30 cellular contexts compared by ENCODE assay signal in the genomic region with DNA sequence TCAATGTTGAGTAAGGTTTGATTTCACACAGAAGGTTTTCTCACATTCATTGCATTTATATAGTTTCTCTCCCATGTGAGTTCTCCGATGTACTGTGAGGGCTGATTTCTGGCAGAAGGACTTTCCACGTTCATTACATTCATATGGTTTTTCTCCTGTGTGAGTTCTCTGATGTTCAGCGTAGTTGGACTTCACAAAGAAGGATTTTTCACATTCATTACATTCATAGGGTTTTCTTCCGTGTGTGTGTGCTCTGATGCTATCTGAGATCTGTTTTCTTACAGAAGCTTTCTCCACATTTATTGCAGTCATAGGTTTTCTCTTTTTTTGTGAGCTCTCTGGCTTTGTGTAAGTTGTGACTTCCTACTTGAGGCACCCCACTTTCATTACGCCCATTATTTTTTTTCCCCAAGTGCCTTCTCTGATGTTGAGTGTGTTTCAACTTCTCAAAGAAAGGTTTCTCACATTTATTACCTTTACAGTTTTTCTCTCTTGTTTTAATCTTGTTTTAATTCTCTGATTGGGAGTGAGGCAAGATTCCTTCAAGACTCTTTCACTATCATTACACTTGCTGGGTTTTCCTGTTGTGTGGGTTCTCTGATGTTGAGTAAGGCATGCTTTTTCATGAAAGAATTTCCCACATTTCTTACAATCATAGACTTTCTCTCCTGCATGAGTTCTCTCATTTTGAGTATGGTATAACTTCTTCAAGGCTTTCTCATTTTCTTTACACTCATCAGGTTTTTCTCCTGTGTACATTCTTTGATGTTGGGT.
"Had no signal": no experiment of that assay in that cellular context is flagged by ENCODE, and none has a peak within 500 bp of the region (broad histone marks: within the 10 kb centered on the region; RNA-seq: fewer than 3 reads in every experiment).

No MANE protein-coding gene starts in this region.

- H3K4me2 ChIP-seq: neural progenitor cell had no signal

- H3K27me3 Mint-ChIP-seq: progenitor cell of endocrine pancreas, type B pancreatic cell had no signal

- H3K4me3 Mint-ChIP-seq: natural killer cell; nephron; neural progenitor cell; stimulated activated memory B cell treated with anti-CD40 and anti-IgM and Interleukin-4, amounts not matched to agents 10 μg/mL and 1 μg/mL and 100 μg/mL, for 72 hours; stimulated activated naive CD8-positive, alpha-beta T cell treated with anti-CD3 and anti-CD28 coated beads, Interleukin-15, amount 100 ng/mL, for 72 hours; type B pancreatic cell had no signal

- H3K27ac ChIP-seq: neural progenitor cell, ovary, parathyroid adenoma, psoas muscle, right lobe of liver, sigmoid colon, suprapubic skin, testis, tibial artery, transverse colon, upper lobe of right lung, uterus had no signal

- H3K79me2 ChIP-seq: parathyroid adenoma had no signal

- H3K9ac ChIP-seq: neural progenitor cell, parathyroid adenoma had no signal

- ATAC-seq: natural killer cell; psoas muscle; right cardiac atrium; right lobe of liver; stimulated activated memory B cell treated with anti-CD40 and anti-IgM and Interleukin-4, amounts not matched to agents 10 μg/mL and 1 μg/mL and 100 μg/mL, for 72 hours; stimulated activated naive CD8-positive, alpha-beta T cell treated with anti-CD3 and anti-CD28 coated beads, Interleukin-15, amount 100 ng/mL, for 72 hours; stimulated activated naive CD8-positive, alpha-beta T cell treated with anti-CD3 and anti-CD28 coated beads, Interleukin-15, Interleukin-2, amounts not matched to agents 100 U/mL and 50 U/mL, for 24 hours; upper lobe of right lung had no signal

- H3K36me3 ChIP-seq: ovary, right lobe of liver, sigmoid colon, suprapubic skin, tibial artery, transverse colon, upper lobe of right lung, uterus had no signal

- H3K9me3 ChIP-seq: ovary, suprapubic skin, testis, upper lobe of right lung, uterus had no signal

- FAIRE-seq: small intestine had no signal

- H3K4me3 ChIP-seq: neural progenitor cell, ovary, psoas muscle, right lobe of liver, sigmoid colon, suprapubic skin, testis, tibial artery, transverse colon, upper lobe of right lung, uterus had no signal

- H3K27me3 ChIP-seq: neural progenitor cell, ovary, right lobe of liver, testis, uterus had no signal

- H3K27ac Mint-ChIP-seq: natural killer cell; nephron; neural progenitor cell; stimulated activated memory B cell treated with anti-CD40 and anti-IgM and Interleukin-4, amounts not matched to agents 10 μg/mL and 1 μg/mL and 100 μg/mL, for 72 hours; stimulated activated naive CD8-positive, alpha-beta T cell treated with anti-CD3 and anti-CD28 coated beads, Interleukin-15, amount 100 ng/mL, for 72 hours; type B pancreatic cell had no signal

- H3K4me1 ChIP-seq: neural progenitor cell, parathyroid adenoma, psoas muscle, right lobe of liver, testis, tibial artery, upper lobe of right lung, uterus had no signal

- H2AFZ ChIP-seq: neural progenitor cell, parathyroid adenoma had no signal

- DNase-seq: natural killer cell; occipital lobe; ovary; posterior cingulate gyrus; psoas muscle; right cardiac atrium; right lobe of liver; sigmoid colon; small intestine; stimulated activated CD4-positive, alpha-beta T cell treated with anti-CD3 and anti-CD28 coated beads, Interleukin-15, amount 100 ng/mL, for 24 hours; stimulated activated CD4-positive, alpha-beta T cell treated with anti-CD3 and anti-CD28 coated beads, Interleukin-2, amount 100 ng/mL, for 24 hours; stimulated activated CD4-positive, alpha-beta T cell treated with anti-CD3 and anti-CD28 coated beads, Interleukin-2, amount 100 ng/mL, for 48 hours; stimulated activated CD4-positive, alpha-beta T cell treated with anti-CD3 and anti-CD28 coated beads, Interleukin-4, amount 100 ng/mL, for 4 hours; stimulated activated CD8-positive, alpha-beta memory T cell treated with anti-CD3 and anti-CD28 coated beads, Interleukin-4, amount 100 ng/mL, for 48 hours; stimulated activated naive CD4-positive, alpha-beta T cell; stimulated activated naive CD8-positive, alpha-beta T cell treated with anti-CD3 and anti-CD28 coated beads, Interleukin-15, amount 100 ng/mL, for 72 hours; stimulated activated naive CD8-positive, alpha-beta T cell treated with anti-CD3 and anti-CD28 coated beads, Interleukin-15, Interleukin-2, amounts not matched to agents 100 U/mL and 50 U/mL, for 24 hours; substantia nigra; testis; tibial artery; transverse colon; upper lobe of right lung; uterus had no signal
